8 cellular contexts compared by ENCODE assay signal in genomic region chr17:45147102-45147580, GRCh38. TPM values are rescaled to one million over a fixed set of nuclear protein-coding genes. Genes with fewer than 3 reads are reported as not detected.
A peak's percentile ranks its signal among the peaks of the same experiment; 100 is the strongest.
DNase-seq lines count a peak whose midpoint lies in the region; ATAC-seq, FAIRE-seq and TF ChIP-seq lines count a peak whose summit lies in the region.

No MANE protein-coding gene starts in this region.

- H3K9me3 ChIP-seq in GM23248 (ENCODE audit: low read depth), result no peaks in the 10 kb centered on the region
- H3K9me3 ChIP-seq in right cardiac atrium (ENCODE audit: control insufficient read depth, low read length), result no peaks in the 10 kb centered on the region

- TF ChIP-seq CTCF in D721Med (IDR thresholded peaks at IDR 0.05; ENCODE audit: insufficient read depth, missing control alignments), result no peak

- H2AFZ ChIP-seq in GM23248, result peak overlapping the region; percentile 70

- intact Hi-C loops in right cardiac atrium (cut with DNase I), result loop anchor here in 3 of 4 donors (2.0 to 10.0 kb wide), 3 partner anchors 14 to 168 kb away; partner anchors contain the start of genes HEXIM2 (in 1 of the 3) and MAP3K14 (in 1 of the 3)

- H3K36me3 ChIP-seq in GM23248 (ENCODE audit: low read depth), result no peaks in the 10 kb centered on the region

- H3K4me2 ChIP-seq in GM23248 (ENCODE audit: unreplicated experiment), result peak overlapping the region; percentile 71

- peaks cover 27% of the 10 kb centered on the region for H3F3A ChIP-seq in GM23248 (ENCODE audit: insufficient read depth)

- ATAC-seq in right cardiac atrium (peak; percentile 0 to 7), GM21360 (IDR thresholded peaks at IDR 0.05; ENCODE audit: unreplicated experiment) (no peak)

- peaks cover 22% of the 10 kb centered on the region; the same call in 1 of the 2 replicates for H3K4me1 ChIP-seq in GM23248 (ENCODE audit: insufficient read depth)
- H3K4me1 ChIP-seq in right cardiac atrium (ENCODE audit: control insufficient read depth, insufficient read depth, low read length), result peaks cover 9% of the 10 kb centered on the region

- H3K4me3 ChIP-seq in GM23248 (peak overlapping the region; percentile 80), right cardiac atrium (ENCODE audit: low read length) (peak overlapping the region; percentile 85), skeletal muscle cell (ENCODE audit: low read depth, low read length) (peak overlapping the region; percentile 62)

- H3K27me3 ChIP-seq in GM23248 (replicated peaks; ENCODE audit: insufficient read depth) (no peaks in the 10 kb centered on the region), right cardiac atrium (ENCODE audit: control insufficient read depth, insufficient read depth) (no peaks in the 10 kb centered on the region)

- no peaks in the 10 kb centered on the region for H3K9me2 ChIP-seq in GM23248 (ENCODE audit: insufficient read depth)

- H4K20me1 ChIP-seq in GM23248 (ENCODE audit: insufficient read depth), result no peaks in the 10 kb centered on the region

- H3K79me2 ChIP-seq in GM23248 (ENCODE audit: insufficient read depth), result peaks cover 36% of the 10 kb centered on the region

- H3K27ac ChIP-seq in GM23248, result peak overlapping the region; percentile 97
- peak overlapping the region; percentile 80 for H3K27ac ChIP-seq in adipose tissue (ENCODE audit: low read depth, low read length)
- H3K27ac ChIP-seq in right cardiac atrium (ENCODE audit: low read length), result peak overlapping the region; percentile 99

- no peak for FAIRE-seq in D721Med (lab: Jason Lieb, UNC)

- in situ Hi-C loops in GM23248 (cut with MboI), result no loop called here

- DNase-seq in DMS 273 (lab: John Stamatoyannopoulos, UW; ENCODE audit: unreplicated experiment) (peak; percentile 94), GM23248 (peak; percentile 82), NCI-H460 (ENCODE audit: extremely low read depth, low read depth) (peak; percentile 61), right cardiac atrium (no peak), skeletal muscle cell (ENCODE audit: low read depth) (no peak), D721Med (ENCODE audit: insufficient read length, low spot score) (no peak)

- WGBS in GM23248 (ENCODE audit: low coverage in 1 of 2, low lambda C conversion rate in 2 of 2, missing lambda C conversion rate in 2 of 2), 2 experiments, result 1 to 7% methylated on average over 12 to 24 of the region's 24 CpGs
- WGBS in adipose tissue, 3 donors, result 2 to 4% (median 2%) methylated on average over 23 to 24 of the region's 24 CpGs
- WGBS in right cardiac atrium, result 3% methylated on average over 24 of the region's 24 CpGs

- peak overlapping the region; percentile 94 for H3K9ac ChIP-seq in GM23248

RNA-seq across cellular contexts. Expression of gene HEXIM1, which starts 1.1 kb away (rescaled TPM):
- 11.6 and 16.2 TPM in 2 replicates for total RNA-seq in GM23248 (2014; rRNA removed; shearing (Covaris generic))
- polyA plus RNA-seq in GM23248 (2016; fragmentation: Nextera tagmentation; extraction: Ambion mirVana), result 9.5 and 10.6 TPM in 2 replicates
- 11.5 and 19.0 TPM in 2 replicates for total RNA-seq in NCI-H460 (2014; rRNA removed; shearing (Covaris generic))
- 5.2 and 7.5 TPM in 2 replicates for polyA plus RNA-seq in NCI-H460 (2014; cell fraction: nucleus; rRNA removed)
- 10 to 100 TPM in 2 of 3 donors, 1 to 10 TPM in 1; 5.4 to 24.9 (median 13.4) TPM for polyA plus RNA-seq in adipose tissue
- total RNA-seq in right cardiac atrium, result 10 to 100 TPM; 37.1 to 42.6 (median 40.6) TPM
- polyA plus RNA-seq in right cardiac atrium, result 21.2 TPM

RNA-seq across cellular contexts. Expression of gene ACBD4, which starts 11.7 kb away (rescaled TPM):
- 2.1 and 2.9 TPM in 2 replicates for total RNA-seq in GM23248 (2014; rRNA removed; shearing (Covaris generic))
- polyA plus RNA-seq in GM23248 (2016; fragmentation: Nextera tagmentation; extraction: Ambion mirVana) (4.3 and 4.6 TPM in 2 replicates), adipose tissue (10 to 100 TPM; 11.2 to 17.4 (median 15.6) TPM), right cardiac atrium (12.0 TPM)
- 12.0 and 12.3 TPM in 2 replicates for total RNA-seq in NCI-H460 (2014; rRNA removed; shearing (Covaris generic))
- 42.4 and 51.4 TPM in 2 replicates for polyA plus RNA-seq in NCI-H460 (2014; cell fraction: nucleus; rRNA removed)
- 10 to 100 TPM; 11.9 to 14.8 (median 12.6) TPM for total RNA-seq in right cardiac atrium

RNA-seq across cellular contexts. Expression of gene HEXIM2, which starts 14.5 kb away (rescaled TPM):
- total RNA-seq in GM23248 (2014; rRNA removed; shearing (Covaris generic)), result 2.0 and 4.8 TPM in 2 replicates
- polyA plus RNA-seq in GM23248 (2016; fragmentation: Nextera tagmentation; extraction: Ambion mirVana) (4.7 and 8.6 TPM in 2 replicates), adipose tissue (1 to 10 TPM; 5.4 to 8.0 (median 7.8) TPM), right cardiac atrium (6.5 TPM)
- total RNA-seq in NCI-H460 (2014; rRNA removed; shearing (Covaris generic)), result 4.0 and 6.4 TPM in 2 replicates
- 9.2 and 9.3 TPM in 2 replicates for polyA plus RNA-seq in NCI-H460 (2014; cell fraction: nucleus; rRNA removed)
- total RNA-seq in right cardiac atrium, result 1 to 10 TPM; 3.5 to 8.2 (median 6.6) TPM

RNA-seq across cellular contexts. Expression of gene PLCD3, which starts 14.8 kb away (rescaled TPM):
- 30.2 and 48.3 TPM in 2 replicates for total RNA-seq in GM23248 (2014; rRNA removed; shearing (Covaris generic))
- polyA plus RNA-seq in GM23248 (2016; fragmentation: Nextera tagmentation; extraction: Ambion mirVana) (17.1 and 19.7 TPM in 2 replicates), adipose tissue (10 to 100 TPM in 2 of 3 donors, 1 to 10 TPM in 1; 6.9 to 49.7 (median 42.4) TPM), right cardiac atrium (100 TPM)
- 92.9 and 99.6 TPM in 2 replicates for total RNA-seq in NCI-H460 (2014; rRNA removed; shearing (Covaris generic))
- 78.6 and 108 TPM in 2 replicates for polyA plus RNA-seq in NCI-H460 (2014; cell fraction: nucleus; rRNA removed)
- 100 to 1,000 TPM in 3 of 4 donors, 10 to 100 TPM in 1; 94.2 to 164 (median 138) TPM for total RNA-seq in right cardiac atrium

Comparison
In these comparisons a context has a peak if more than half of its experiments do, and no peak if none do; other contexts are left out.
1. DNase-seq: peak in DMS 273 (single experiment), GM23248 (single experiment) and NCI-H460 (single experiment); none in right cardiac atrium (0 of 3), skeletal muscle cell (single experiment) and D721Med (single experiment).
2. Peak in every context shown above with its lines, with median percentiles within 50 percentile points of each other: H3K27ac ChIP-seq and H3K4me3 ChIP-seq.